ENCODE assay signal across 19 cellular contexts in the genomic region with DNA sequence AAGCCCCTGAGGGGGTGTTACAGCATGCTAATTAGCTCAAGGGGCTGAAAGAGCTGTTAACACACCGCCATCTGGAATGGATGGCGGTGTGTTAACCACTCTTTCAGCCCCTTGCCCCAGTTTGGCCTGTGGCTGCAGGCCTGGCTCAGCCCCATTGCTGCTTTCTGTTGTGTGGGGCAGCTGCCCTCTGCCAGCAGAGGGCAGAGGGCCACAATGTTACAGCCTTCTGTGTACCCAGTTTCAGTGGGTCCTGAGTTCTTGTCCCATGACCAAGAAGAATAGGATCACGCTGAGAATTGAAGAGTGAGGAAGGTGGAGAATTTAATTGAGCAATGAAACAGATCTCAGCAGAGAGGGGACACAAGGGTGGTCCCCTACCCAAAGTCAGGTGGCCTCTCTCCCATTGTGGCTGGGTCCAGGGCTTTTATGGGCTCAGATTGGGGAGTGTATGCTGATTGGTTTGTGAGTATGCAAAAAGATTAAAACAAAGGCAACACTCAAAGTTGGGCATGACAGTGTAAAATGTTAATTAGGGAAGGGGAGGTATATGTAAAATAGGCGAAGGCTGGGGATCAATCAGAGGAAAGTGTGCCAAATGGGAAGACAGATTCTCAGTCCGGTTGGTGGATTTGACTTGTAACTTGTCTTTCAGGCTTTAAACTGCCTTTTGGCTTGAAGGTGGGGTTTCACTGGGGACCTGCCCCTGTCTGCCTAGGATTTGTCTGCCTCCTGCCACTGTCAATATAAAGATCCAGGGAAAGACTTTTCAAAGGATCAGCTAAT.
"Had no signal": no experiment of that assay in that cellular context is flagged by ENCODE, and none has a peak within 500 bp of the region (broad histone marks: within the 10 kb centered on the region; RNA-seq: fewer than 3 reads in every experiment).

No MANE protein-coding gene starts in this region.

- DNase-seq: activated CD4-positive, alpha-beta T cell treated with anti-CD3 and anti-CD28 coated beads, Interleukin-2, amount 50 U/mL, for 1 hour; activated CD4-positive, CD25-positive, alpha-beta regulatory T cell treated with anti-CD3 and anti-CD28 coated beads, Interleukin-2, amount 50 U/mL, for 72 hours; activated CD8-positive, alpha-beta memory T cell treated with anti-CD3 and anti-CD28 coated beads for 24 hours; activated gamma-delta T cell; cerebellar nuclear complex; cortex of kidney; left ventricle myocardium superior; mesenchymal stem cell; naive thymus-derived CD4-positive, alpha-beta T cell; nucleus accumbens; stimulated activated CD4-positive, alpha-beta T cell treated with anti-CD3 and anti-CD28 coated beads, Interleukin-2, amount 100 ng/mL, for 24 hours; T1000; transverse colon; uterus had no signal

- H3K27ac ChIP-seq: esophagus muscularis mucosa, suprapubic skin, transverse colon, uterus had no signal

- H3K4me3 Mint-ChIP-seq: activated naive CD8-positive, alpha-beta T cell; naive thymus-derived CD4-positive, alpha-beta T cell; stimulated activated naive CD8-positive, alpha-beta T cell treated with anti-CD3 and anti-CD28 coated beads, Interleukin-15, Interleukin-2, amounts not matched to agents 100 ng/mL and 50 ng/mL, for 24 hours had no signal

- H3K9me3 ChIP-seq: suprapubic skin, transverse colon, uterus had no signal

- FAIRE-seq: bronchial epithelial cell had no signal

- H3K4me3 ChIP-seq: esophagus muscularis mucosa, suprapubic skin, transverse colon, uterus had no signal

- ATAC-seq: left ventricle myocardium superior; naive thymus-derived CD4-positive, alpha-beta T cell had no signal

- H3K4me1 ChIP-seq: esophagus muscularis mucosa, suprapubic skin, transverse colon, uterus had no signal

- H3K27me3 ChIP-seq: esophagus muscularis mucosa, suprapubic skin, transverse colon, uterus had no signal

- H3K36me3 ChIP-seq: uterus had no signal

- H3K27ac Mint-ChIP-seq: activated naive CD8-positive, alpha-beta T cell; stimulated activated naive CD8-positive, alpha-beta T cell treated with anti-CD3 and anti-CD28 coated beads, Interleukin-15, Interleukin-2, amounts not matched to agents 100 ng/mL and 50 ng/mL, for 24 hours had no signal

- H3K27me3 Mint-ChIP-seq: activated naive CD8-positive, alpha-beta T cell; naive thymus-derived CD4-positive, alpha-beta T cell; stimulated activated naive CD8-positive, alpha-beta T cell treated with anti-CD3 and anti-CD28 coated beads, Interleukin-15, Interleukin-2, amounts not matched to agents 100 ng/mL and 50 ng/mL, for 24 hours had no signal
